ENCODE assay signal across 33 cellular contexts in the genomic region with DNA sequence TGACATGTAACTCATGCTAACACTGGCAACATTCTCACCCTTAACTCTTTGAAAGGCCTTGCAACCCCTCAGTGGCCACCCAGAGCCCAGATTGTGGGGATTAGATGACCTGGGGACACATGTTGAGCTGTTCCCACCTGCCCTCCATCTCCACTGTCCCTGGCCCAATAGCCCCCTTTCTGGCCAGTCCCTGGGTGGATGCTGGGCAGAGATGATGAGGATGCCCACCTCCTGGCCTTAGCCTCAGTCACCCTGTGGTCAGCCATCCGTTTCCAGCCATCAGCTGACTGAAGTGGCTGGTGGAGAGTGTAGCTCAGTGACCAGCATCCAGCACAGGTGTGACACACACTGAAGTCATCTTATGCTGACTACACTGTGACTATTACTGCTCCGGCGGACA. TPM values are rescaled to one million over a fixed set of nuclear protein-coding genes. Genes with fewer than 3 reads are reported as not detected.
"Had no signal": no experiment of that assay in that cellular context is flagged by ENCODE, and none has a peak within 500 bp of the region (broad histone marks: within the 10 kb centered on the region; RNA-seq: fewer than 3 reads in every experiment).

No MANE protein-coding gene starts in this region.

- FAIRE-seq: colon, keratinocyte had no signal

- H3K27ac ChIP-seq: dorsolateral prefrontal cortex, esophagus squamous epithelium, heart right ventricle, prostate gland, right atrium auricular region, thyroid gland, vagina had no signal

- H3K36me3 ChIP-seq: esophagus squamous epithelium, heart right ventricle, prostate gland, right atrium auricular region, thyroid gland, vagina had no signal

- H3K4me1 ChIP-seq: esophagus squamous epithelium, heart right ventricle, prostate gland, right atrium auricular region, thyroid gland, vagina had no signal

- H3K4me3 ChIP-seq: dorsolateral prefrontal cortex, esophagus squamous epithelium, heart right ventricle, lung, prostate gland, right atrium auricular region, smooth muscle cell, thyroid gland, vagina had no signal

- H3K9me3 ChIP-seq: prostate gland, thyroid gland, vagina had no signal

- H3K27me3 ChIP-seq: right atrium auricular region, thyroid gland, vagina had no signal

- ATAC-seq: heart right ventricle; left lobe of liver; natural killer cell; sciatic nerve; stimulated activated naive CD8-positive, alpha-beta T cell treated with anti-CD3 and anti-CD28 coated beads, Interleukin-15, amount 100 ng/mL, for 72 hours had no signal

- DNase-seq: dorsolateral prefrontal cortex; effector CD4-positive, alpha-beta T cell; erythroblast; esophagus squamous epithelium; foreskin melanocyte; glutamatergic neuron; heart right ventricle; hippocampal formation; natural killer cell; occipital lobe; stimulated activated CD4-positive, alpha-beta T cell treated with anti-CD3 and anti-CD28 coated beads, Interleukin-12 subunit alpha, Interleukin-12 subunit beta, amount 100 ng/mL, for 4 hours; stimulated activated CD4-positive, alpha-beta T cell treated with anti-CD3 and anti-CD28 coated beads, Interleukin-1b, Interleukin-23, amount 100 ng/mL, for 48 hours; stimulated activated CD4-positive, alpha-beta T cell treated with anti-CD3 and anti-CD28 coated beads, Interleukin-4, amount 100 ng/mL, for 1 hour; stimulated activated CD8-positive, alpha-beta memory T cell treated with anti-CD3 and anti-CD28 coated beads, Interleukin-4, amount 100 ng/mL, for 48 hours; stimulated activated naive CD4-positive, alpha-beta T cell; stimulated activated naive CD8-positive, alpha-beta T cell treated with anti-CD3 and anti-CD28 coated beads, Interleukin-15, amount 100 ng/mL, for 72 hours; thyroid gland; trophoblast cell had no signal

RNA-seq across cellular contexts. Expression of gene ANHX, which starts 4.7 kb away (rescaled TPM):
- total RNA-seq: dorsolateral prefrontal cortex, esophagus squamous epithelium, heart right ventricle, left lobe of liver, liver, lung, mononuclear cell, natural killer cell, occipital lobe, right atrium auricular region, sciatic nerve, smooth muscle cell, subcutaneous adipose tissue, temporal lobe, ureter, vagina had no signal
- polyA plus RNA-seq: heart right ventricle, keratinocyte, liver, lung, neural cell, smooth muscle cell had no signal
